ENCODE assay signal across 8 cellular contexts in the genomic region with DNA sequence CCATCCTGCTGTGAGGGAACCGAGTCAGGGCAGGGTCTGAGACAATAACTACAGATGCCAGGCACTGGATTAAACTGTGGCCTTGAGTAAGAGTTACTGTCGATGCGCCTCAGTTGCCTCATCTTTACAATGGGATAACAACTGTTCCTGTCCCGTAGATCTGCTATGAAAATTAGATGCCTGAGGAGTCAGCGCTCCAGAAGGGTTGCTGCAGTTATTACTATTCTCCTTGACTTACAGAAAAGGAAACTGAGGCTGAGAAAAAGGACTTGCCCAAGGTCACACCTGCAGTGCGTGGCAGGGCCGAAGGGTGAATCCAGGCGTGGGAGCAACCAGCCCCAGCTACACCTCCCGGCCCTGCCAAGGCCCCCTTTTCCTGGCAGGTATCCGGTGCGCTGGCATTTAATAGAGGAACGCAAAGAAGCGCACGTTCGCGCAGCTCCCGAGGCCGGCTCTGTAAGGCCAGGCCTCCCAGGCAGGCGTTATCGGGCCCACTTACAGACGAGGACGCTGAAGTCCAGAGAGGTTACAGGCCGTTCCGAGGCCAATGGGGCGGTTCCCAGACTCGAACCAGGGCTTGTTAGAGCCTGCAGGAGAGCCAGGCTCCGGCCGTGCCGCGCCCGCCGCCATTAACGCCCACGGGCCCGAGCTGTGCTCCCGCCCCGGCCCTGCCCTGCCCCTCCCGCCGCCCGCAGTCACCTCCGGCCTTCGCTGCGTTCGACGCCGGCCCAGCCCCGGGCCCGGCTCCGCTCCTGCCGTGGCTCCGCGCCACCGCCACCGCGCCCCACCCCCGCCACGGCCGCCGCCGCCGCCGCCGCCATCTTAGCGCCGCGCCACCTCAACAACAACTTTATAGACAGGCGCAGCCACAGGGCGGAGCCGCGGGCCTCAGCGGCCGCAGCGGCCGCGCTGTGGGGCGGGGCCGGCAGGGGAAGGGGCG. TPM values are rescaled to one million over a fixed set of nuclear protein-coding genes. Genes with fewer than 3 reads are reported as not detected.
DNase-seq lines count a peak whose midpoint lies in the region; ATAC-seq and TF ChIP-seq lines count a peak whose summit lies in the region.

Gene C11orf68 (minus strand): TSS at position 852 of the 940 bp plus-strand sequence. CDS start 31 bp downstream, at position 821.

- no peaks in the 10 kb centered on the region for H3K27me3 ChIP-seq in esophagus (ENCODE audit: control insufficient read depth in 1 of 2, insufficient read depth in 2 of 2, low read length in 2 of 2)

- DNase-seq in naive thymus-derived CD8-positive, alpha-beta T cell = no peak
- DNase-seq in NCI-H524 (lab: John Stamatoyannopoulos, UW) (no peak), KG1 (lab: John Stamatoyannopoulos, UW) (no peak)

- H3K27ac Mint-ChIP-seq in naive thymus-derived CD8-positive, alpha-beta T cell = peak within 1 kb of the TSS; percentile 77 to 96 (median 92)

- ATAC-seq in GM18909 (IDR thresholded peaks at IDR 0.05; ENCODE audit: poor library complexity, unreplicated experiment) = peak; percentile 41
- peak; percentile 47 for ATAC-seq in HG03097 (IDR thresholded peaks at IDR 0.05; ENCODE audit: low FRiP score, unreplicated experiment)
- peak; percentile 2; the same call in 2 of the 3 replicates for ATAC-seq in SK-N-SH treated with all-trans-retinoic acid at 6 μM for 48 hours
- peak; percentile 70 to 72 for ATAC-seq in naive thymus-derived CD8-positive, alpha-beta T cell

- no peaks in the 10 kb centered on the region for H3K9me3 ChIP-seq in esophagus (ENCODE audit: control insufficient read depth in 2 of 2, insufficient read depth in 1 of 2, low read depth in 1 of 2, low read length in 1 of 2)

- peak within 1 kb of the TSS; percentile 72 to 88 for H3K4me3 ChIP-seq in esophagus (ENCODE audit: low read depth in 1 of 2, low read length in 2 of 2)

- H3K4me1 ChIP-seq in esophagus (ENCODE audit: control insufficient read depth in 2 of 2, insufficient read depth in 2 of 2, low read length in 1 of 2) = peaks cover 28 to 42% of the 10 kb centered on the region in 2 donors

- H3K27me3 Mint-ChIP-seq in naive thymus-derived CD8-positive, alpha-beta T cell = no peaks in the 10 kb centered on the region

- H3K4me3 Mint-ChIP-seq in naive thymus-derived CD8-positive, alpha-beta T cell = peak within 1 kb of the TSS; percentile 88 to 97 (median 92)

- no peak for TF ChIP-seq CTCF in C4-2B (conservative IDR thresholded peaks at IDR 0.05)

- peak within 1 kb of the TSS; percentile 94 for H3K27ac ChIP-seq in C4-2B
- H3K27ac ChIP-seq in esophagus (ENCODE audit: low read depth in 2 of 2, low read length in 1 of 2) = peak within 1 kb of the TSS; percentile 96 to 98

- peaks cover 0 to 33% (median 0%) of the 10 kb centered on the region in 3 donors for H3K36me3 Mint-ChIP-seq in naive thymus-derived CD8-positive, alpha-beta T cell

- no peaks in the 10 kb centered on the region for H3K9me3 Mint-ChIP-seq in naive thymus-derived CD8-positive, alpha-beta T cell

- H3K4me1 Mint-ChIP-seq in naive thymus-derived CD8-positive, alpha-beta T cell = peaks cover 19 to 65% (median 48%) of the 10 kb centered on the region in 4 donors

- WGBS in esophagus, 2 donors = 3 to 4% methylated on average over 66 to 78 of the region's 78 CpGs

- POLR2A ChIA-PET in naive thymus-derived CD8-positive, alpha-beta T cell (lab: Charles Lee) = interaction anchor here (0.6 to 7.7 kb wide), 15 partner anchors 9 to 420 kb away, joined by 3 to 183 read pairs (median 7); partner anchors contain the start of genes CCDC85B, CFL1, FIBP and FOSL1

- peaks cover 0 to 9% of the 10 kb centered on the region in 2 donors for H3K36me3 ChIP-seq in esophagus (ENCODE audit: control insufficient read depth in 2 of 2, insufficient read depth in 2 of 2, low read length in 1 of 2)

TF ChIP-seq in SK-N-SH treated with all-trans-retinoic acid at 6 μM for 48 hours, 23 proteins besides CTCF, POLR2A, EP300 and RAD21:
- TF ChIP-seq SNAI2 (CRISPR knock-in tag; IDR thresholded peaks at IDR 0.05) (no peak), GLIS3 (CRISPR knock-in tag; IDR thresholded peaks at IDR 0.05) (no peak), CREB5 (CRISPR knock-in tag; IDR thresholded peaks at IDR 0.05; ENCODE audit: low read depth) (no peak), TSHZ2 (CRISPR knock-in tag; IDR thresholded peaks at IDR 0.05) (no peak), POU6F1 (CRISPR knock-in tag; IDR thresholded peaks at IDR 0.05; ENCODE audit: borderline replicate concordance, low read depth) (no peak), ZC3H10 (CRISPR knock-in tag; IDR thresholded peaks at IDR 0.05) (no peak), OSR1 (CRISPR knock-in tag; IDR thresholded peaks at IDR 0.05) (no peak), BACH2 (CRISPR knock-in tag; IDR thresholded peaks at IDR 0.05; ENCODE audit: borderline replicate concordance) (no peak), ESRRG (CRISPR knock-in tag; IDR thresholded peaks at IDR 0.05) (no peak), ZNF70 (CRISPR knock-in tag; IDR thresholded peaks at IDR 0.05) (no peak), PPARA (CRISPR knock-in tag; IDR thresholded peaks at IDR 0.05; ENCODE audit: borderline replicate concordance) (no peak), ISL1 (CRISPR knock-in tag; IDR thresholded peaks at IDR 0.05) (no peak), ZFP3 (CRISPR knock-in tag; IDR thresholded peaks at IDR 0.05) (no peak)
- TF ChIP-seq, protein P1, sequence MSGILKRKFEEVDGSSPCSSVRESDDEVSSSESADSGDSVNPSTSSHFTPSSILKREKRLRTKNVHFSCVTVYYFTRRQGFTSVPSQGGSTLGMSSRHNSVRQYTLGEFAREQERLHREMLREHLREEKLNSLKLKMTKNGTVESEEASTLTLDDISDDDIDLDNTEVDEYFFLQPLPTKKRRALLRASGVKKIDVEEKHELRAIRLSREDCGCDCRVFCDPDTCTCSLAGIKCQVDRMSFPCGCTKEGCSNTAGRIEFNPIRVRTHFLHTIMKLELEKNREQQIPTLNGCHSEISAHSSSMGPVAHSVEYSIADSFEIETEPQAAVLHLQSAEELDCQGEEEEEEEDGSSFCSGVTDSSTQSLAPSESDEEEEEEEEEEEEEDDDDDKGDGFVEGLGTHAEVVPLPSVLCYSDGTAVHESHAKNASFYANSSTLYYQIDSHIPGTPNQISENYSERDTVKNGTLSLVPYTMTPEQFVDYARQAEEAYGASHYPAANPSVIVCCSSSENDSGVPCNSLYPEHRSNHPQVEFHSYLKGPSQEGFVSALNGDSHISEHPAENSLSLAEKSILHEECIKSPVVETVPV (CRISPR knock-in tag; IDR thresholded peaks at IDR 0.05) = no peak

RNA-seq across cellular contexts. Expression of gene C11orf68, which starts in this region (rescaled TPM):
- polyA plus RNA-seq in esophagus = 10 to 100 TPM; 21.8 to 27.6 TPM
- total RNA-seq in naive thymus-derived CD8-positive, alpha-beta T cell = 10 to 100 TPM; 53.5 to 57.8 TPM
- polyA plus RNA-seq in naive thymus-derived CD8-positive, alpha-beta T cell = 10 to 100 TPM; 46.0 to 82.2 (median 67.3) TPM

Comparison
In these comparisons a context has a peak if more than half of its experiments do, and no peak if none do; other contexts are left out.
1. ATAC-seq: peak in every context shown above with its lines; median percentile 71 in naive thymus-derived CD8-positive, alpha-beta T cell; 47 in HG03097; 41 in GM18909; 2 in SK-N-SH treated with all-trans-retinoic acid at 6 μM for 48 hours.